Comparison of ENCODE assay signal across 17 cellular contexts in the genomic region with DNA sequence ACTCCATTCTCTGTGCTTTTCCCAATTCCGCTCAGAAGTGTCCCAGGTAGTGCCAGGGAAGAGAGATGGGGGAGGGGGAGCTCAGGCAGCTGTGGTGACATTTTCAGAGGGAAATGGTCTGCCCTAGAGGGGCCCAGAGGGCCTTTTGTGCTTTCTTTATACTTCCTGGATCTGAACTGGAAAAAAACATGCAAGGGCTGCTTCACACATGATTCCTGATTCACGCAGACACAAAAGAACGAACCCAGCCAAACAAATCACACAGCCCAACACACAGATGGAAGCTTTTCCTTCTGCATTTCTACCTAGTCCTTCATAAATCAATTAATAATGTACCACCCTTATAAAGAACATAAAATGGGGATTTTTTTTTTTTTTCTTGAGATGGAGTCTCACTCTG.
"Had no signal": no experiment of that assay in that cellular context is flagged by ENCODE, and none has a peak within 500 bp of the region (broad histone marks: within the 10 kb centered on the region; RNA-seq: fewer than 3 reads in every experiment).

No MANE protein-coding gene starts in this region.

- H3K9me3 ChIP-seq: esophagus muscularis mucosa, ovary, SK-N-SH, thoracic aorta, uterus had no signal

- H3K4me3 ChIP-seq: esophagus muscularis mucosa, ovary, thoracic aorta, uterus had no signal

- H3K27ac Mint-ChIP-seq: activated B cell treated with CpG ODN at 0.5 μM for 24 hours; stimulated activated naive CD8-positive, alpha-beta T cell treated with anti-CD3 and anti-CD28 coated beads, Interleukin-15, amount 100 ng/mL, for 72 hours had no signal

- H3K4me3 Mint-ChIP-seq: activated B cell treated with CpG ODN at 0.5 μM for 24 hours; activated T-helper 1 cell treated with anti-CD3 and anti-CD28 coated beads, Interleukin-12 subunit alpha, Interleukin-12 subunit beta, Interleukin-2, Interleukin-4 antibody, amounts not matched to agents 30 ng/mL and 10 ng/mL and 1 ng/mL, durations not matched to agents 14 hours and 24 hours and 36 hours; memory B cell; nephron; stimulated activated naive CD8-positive, alpha-beta T cell treated with anti-CD3 and anti-CD28 coated beads, Interleukin-15, amount 100 ng/mL, for 72 hours had no signal

- H3K4me1 Mint-ChIP-seq: nephron had no signal

- H3K9ac ChIP-seq: SK-N-SH had no signal

- H3K27me3 ChIP-seq: brain microvascular endothelial cell, esophagus muscularis mucosa, foreskin keratinocyte, ovary, uterus had no signal

- H3K4me2 ChIP-seq: SK-N-SH had no signal

- H3K27me3 Mint-ChIP-seq: activated B cell treated with CpG ODN at 0.5 μM for 24 hours; memory B cell; stimulated activated naive CD8-positive, alpha-beta T cell treated with anti-CD3 and anti-CD28 coated beads, Interleukin-15, amount 100 ng/mL, for 72 hours had no signal

- DNase-seq: activated B cell treated with CpG ODN at 0.5 μM for 24 hours; activated naive CD4-positive, alpha-beta T cell treated with anti-CD3 and anti-CD28 coated beads, Interleukin-2, amount 50 U/mL, for 16 hours; amygdala; brain microvascular endothelial cell; foreskin keratinocyte; head of caudate nucleus; ovary; SK-N-SH; stimulated activated CD4-positive, alpha-beta T cell treated with anti-CD3 and anti-CD28 coated beads, Interleukin-4, amount 100 ng/mL, for 1 hour; stimulated activated naive CD8-positive, alpha-beta T cell treated with anti-CD3 and anti-CD28 coated beads, Interleukin-15, amount 100 ng/mL, for 72 hours; uterus had no signal

- H3K4me1 ChIP-seq: uterus had no signal

- H3K36me3 ChIP-seq: brain microvascular endothelial cell, ovary, uterus had no signal

- FAIRE-seq: TTC549 had no signal

- H3K27ac ChIP-seq: brain microvascular endothelial cell, foreskin keratinocyte, ovary, thoracic aorta had no signal

- ATAC-seq: foreskin keratinocyte; stimulated activated naive CD8-positive, alpha-beta T cell treated with anti-CD3 and anti-CD28 coated beads, Interleukin-15, amount 100 ng/mL, for 72 hours had no signal

- H3K9me3 Mint-ChIP-seq: activated B cell treated with CpG ODN at 0.5 μM for 24 hours, memory B cell, nephron had no signal
